Comparison of ENCODE assay signal across 12 cellular contexts in genomic region chr5:55634204-55634785, GRCh38.
DNase-seq lines count a peak whose midpoint lies in the region; ATAC-seq and TF ChIP-seq lines count a peak whose summit lies in the region.
"Had no signal": no experiment of that assay in that cellular context is flagged by ENCODE, and none has a peak within 500 bp of the region (broad histone marks: within the 10 kb centered on the region; RNA-seq: fewer than 3 reads in every experiment).

No MANE protein-coding gene starts in this region.

- no peaks in the 10 kb centered on the region for H3K27me3 ChIP-seq in CD8-positive, alpha-beta T cell (ENCODE audit: insufficient read depth, low read length)
- H3K27me3 ChIP-seq in psoas muscle (ENCODE audit: insufficient read depth in 3 of 3, low read length in 2 of 3), result no peaks in the 10 kb centered on the region

- CTCF ChIA-PET in CD8-positive, alpha-beta T cell (lab: Charles Lee), result no interaction called here

- no peaks in the 10 kb centered on the region for H3K27me3 Mint-ChIP-seq in CD8-positive, alpha-beta T cell (ENCODE audit: low read depth)
- H3K27me3 Mint-ChIP-seq in natural killer cell (ENCODE audit: low read depth in 2 of 2), result no peaks in the 10 kb centered on the region
- H3K27me3 Mint-ChIP-seq: activated B cell treated with CpG ODN at 0.5 μM for 24 hours had no signal

- H3K27ac Mint-ChIP-seq in CD8-positive, alpha-beta T cell, result peak overlapping the region; percentile 12
- H3K27ac Mint-ChIP-seq in natural killer cell, result peak overlapping the region in 1 of 2 donors; percentile 46
- H3K27ac Mint-ChIP-seq: activated B cell treated with CpG ODN at 0.5 μM for 24 hours had no signal

- intact Hi-C loops in CD8-positive, alpha-beta T cell (cut with DNase I, micrococcal nuclease), result no loop called here
- intact Hi-C loops in psoas muscle (cut with DNase I) (loop anchor here in 1 of 2 donors (10.0 kb wide), 1 partner anchor 209 kb away; no protein-coding TSS in a partner anchor), natural killer cell (cut with micrococcal nuclease) (no loop called here)

- DNase-seq in CD8-positive, alpha-beta T cell, result no peak
- DNase-seq in NCI-H446 treated with DMSO at 0.1 percent for 48 hours (lab: John Stamatoyannopoulos, UW) (peak; percentile 16), epithelial cell of prostate (ENCODE audit: low read depth, low spot score) (no peak), psoas muscle (no peak), natural killer cell (no peak), NCI-H1417 treated with DMSO at 0.1 percent for 48 hours (lab: John Stamatoyannopoulos, UW) (no peak)
- DNase-seq: activated B cell treated with CpG ODN at 0.5 μM for 24 hours; stimulated activated CD4-positive, alpha-beta T cell treated with anti-CD3 and anti-CD28 coated beads, Interleukin-15, amount 100 ng/mL, for 24 hours had no signal

- TF ChIP-seq CTCF in CD8-positive, alpha-beta T cell (IDR thresholded peaks at IDR 0.05), result no peak
- TF ChIP-seq CTCF in psoas muscle (IDR thresholded peaks at IDR 0.05) (no peak), natural killer cell (IDR thresholded peaks at IDR 0.05) (no peak)

- no peaks in the 10 kb centered on the region for H3K9me3 Mint-ChIP-seq in CD8-positive, alpha-beta T cell
- H3K9me3 Mint-ChIP-seq in natural killer cell, result no peaks in the 10 kb centered on the region
- H3K9me3 Mint-ChIP-seq: activated B cell treated with CpG ODN at 0.5 μM for 24 hours, immature natural killer cell had no signal

- POLR2A ChIA-PET in CD8-positive, alpha-beta T cell (lab: Charles Lee), result no interaction called here

- H3K36me3 Mint-ChIP-seq in CD8-positive, alpha-beta T cell, result peaks cover 29% of the 10 kb centered on the region
- H3K36me3 Mint-ChIP-seq in natural killer cell, result no peaks in the 10 kb centered on the region

- no peak overlapping the region for H3K4me3 ChIP-seq in CD8-positive, alpha-beta T cell (ENCODE audit: low read depth, low read length)
- H3K4me3 ChIP-seq in psoas muscle, result peak overlapping the region; percentile 57
- H3K4me3 ChIP-seq: K562 had no signal

- ATAC-seq in CD8-positive, alpha-beta T cell, result no peak
- peak in 1 of 4 donors; percentile 29 for ATAC-seq in psoas muscle
- ATAC-seq in HG03432 (IDR thresholded peaks at IDR 0.05; ENCODE audit: unreplicated experiment), result no peak
- ATAC-seq in GM19452 (IDR thresholded peaks at IDR 0.05; ENCODE audit: unreplicated experiment), result no peak
- no peak for ATAC-seq in natural killer cell
- ATAC-seq: K562 had no signal

- no peaks in the 10 kb centered on the region for H3K9me3 ChIP-seq in CD8-positive, alpha-beta T cell (ENCODE audit: low read length)
- H3K9me3 ChIP-seq in psoas muscle, result no peaks in the 10 kb centered on the region

- 12 to 29% (median 20%) methylated on average over 1 of the region's 1 CpG for WGBS in psoas muscle, 3 donors

- no peaks in the 10 kb centered on the region for H3K36me3 ChIP-seq in CD8-positive, alpha-beta T cell (ENCODE audit: insufficient read depth, low read length)
- no peaks in the 10 kb centered on the region for H3K36me3 ChIP-seq in psoas muscle (ENCODE audit: insufficient read depth in 1 of 2, low read depth in 1 of 2)

- peaks cover 9% of the 10 kb centered on the region for H3K4me1 Mint-ChIP-seq in CD8-positive, alpha-beta T cell (ENCODE audit: low read depth)
- peaks cover 0 to 7% of the 10 kb centered on the region in 2 donors for H3K4me1 Mint-ChIP-seq in natural killer cell
- H3K4me1 Mint-ChIP-seq: activated B cell treated with CpG ODN at 0.5 μM for 24 hours had no signal

- H3K27ac ChIP-seq in CD8-positive, alpha-beta T cell (ENCODE audit: low read depth, low read length), result no peak overlapping the region
- H3K27ac ChIP-seq in epithelial cell of prostate, result peak overlapping the region; percentile 29
- H3K27ac ChIP-seq in psoas muscle, result peak overlapping the region; percentile 87

- H3K4me1 ChIP-seq in CD8-positive, alpha-beta T cell (ENCODE audit: insufficient read depth, low read length), result no peaks in the 10 kb centered on the region
- H3K4me1 ChIP-seq in psoas muscle, result peaks cover 33% of the 10 kb centered on the region

- H3K4me3 Mint-ChIP-seq in CD8-positive, alpha-beta T cell, result no peak overlapping the region
- no peak overlapping the region for H3K4me3 Mint-ChIP-seq in natural killer cell
- H3K4me3 Mint-ChIP-seq: activated B cell treated with CpG ODN at 0.5 μM for 24 hours, immature natural killer cell had no signal
